ENCODE assay signal across 8 cellular contexts in genomic region chr1:183804382-183804781, GRCh38. TPM values are rescaled to one million over a fixed set of nuclear protein-coding genes. Genes with fewer than 3 reads are reported as not detected.
DNase-seq lines count a peak whose midpoint lies in the region; TF ChIP-seq lines count a peak whose summit lies in the region.

No MANE protein-coding gene starts in this region.

- in situ Hi-C loops in SK-MEL-5 (cut with HindIII; ENCODE audit: low pct_unique_long_range_greater_than_20kb, low sequenced_read_pairs), result no loop called here

- no peaks in the 10 kb centered on the region for H3K9me3 ChIP-seq in parathyroid adenoma (ENCODE audit: control insufficient read depth, low read length)

- peak overlapping the region; percentile 90 for H3K4me2 ChIP-seq in parathyroid adenoma (ENCODE audit: low read length)

- intact Hi-C loops in activated T-helper 2 cell treated with anti-CD3 and anti-CD28 coated beads, Interferon-gamma antibody, Interleukin-2, Interleukin-4, amounts not matched to agents 10 μg/mL and 5 μg/mL and 100 μg/mL, durations not matched to agents 14 hours and 24 hours and 36 hours (cut with micrococcal nuclease), result loop anchor here (2.0 kb wide), 1 partner anchor 38 kb away; no protein-coding TSS in a partner anchor

- no peaks in the 10 kb centered on the region for H3K27me3 ChIP-seq in parathyroid adenoma (ENCODE audit: control insufficient read depth, insufficient read depth, low read length)

- H3K4me1 Mint-ChIP-seq in activated T-helper 2 cell treated with anti-CD3 and anti-CD28 coated beads, Interferon-gamma antibody, Interleukin-2, Interleukin-4, amounts not matched to agents 10 μg/mL and 5 μg/mL and 100 μg/mL, durations not matched to agents 14 hours and 24 hours and 36 hours (ENCODE audit: low read depth), result peaks cover 17% of the 10 kb centered on the region

- DNase-seq in EL (peak; percentile 21), SK-MEL-5 (ENCODE audit: low read depth, low spot score) (peak; percentile 39), fibroblast of pulmonary artery (ENCODE audit: low read depth) (no peak), NCI-H345 treated with DMSO at 0.1 percent for 48 hours (lab: John Stamatoyannopoulos, UW; ENCODE audit: unreplicated experiment) (no peak), activated gamma-delta T cell treated with Interleukin-2 at 50 U/mL for 16 hours (no peak), NCI-H1694 (lab: John Stamatoyannopoulos, UW) (no peak)
- DNase-seq in activated T-helper 2 cell treated with anti-CD3 and anti-CD28 coated beads, Interferon-gamma antibody, Interleukin-2, Interleukin-4, amounts not matched to agents 10 μg/mL and 5 μg/mL and 100 μg/mL, durations not matched to agents 14 hours and 24 hours and 36 hours (ENCODE audit: low spot score), result no peak

- H3K9me3 Mint-ChIP-seq in activated T-helper 2 cell treated with anti-CD3 and anti-CD28 coated beads, Interferon-gamma antibody, Interleukin-2, Interleukin-4, amounts not matched to agents 10 μg/mL and 5 μg/mL and 100 μg/mL, durations not matched to agents 14 hours and 24 hours and 36 hours, result peaks cover 34% of the 10 kb centered on the region

- H3K4me3 ChIP-seq in fibroblast of pulmonary artery (replicated peaks; ENCODE audit: low read depth, low read length) (peak overlapping the region; percentile 70), parathyroid adenoma (ENCODE audit: low read depth, low read length) (peak overlapping the region; percentile 60)

- peaks cover 3% of the 10 kb centered on the region for H3K4me1 ChIP-seq in parathyroid adenoma

- H3K27ac ChIP-seq in parathyroid adenoma, result peak overlapping the region; percentile 62

- no peak overlapping the region for H3K27ac Mint-ChIP-seq in activated T-helper 2 cell treated with anti-CD3 and anti-CD28 coated beads, Interferon-gamma antibody, Interleukin-2, Interleukin-4, amounts not matched to agents 10 μg/mL and 5 μg/mL and 100 μg/mL, durations not matched to agents 14 hours and 24 hours and 36 hours

- no peak overlapping the region for H3K9ac ChIP-seq in parathyroid adenoma

- H3K4me3 Mint-ChIP-seq in activated T-helper 2 cell treated with anti-CD3 and anti-CD28 coated beads, Interferon-gamma antibody, Interleukin-2, Interleukin-4, amounts not matched to agents 10 μg/mL and 5 μg/mL and 100 μg/mL, durations not matched to agents 14 hours and 24 hours and 36 hours (ENCODE audit: low read depth), result no peak overlapping the region

- H3K36me3 Mint-ChIP-seq in activated T-helper 2 cell treated with anti-CD3 and anti-CD28 coated beads, Interferon-gamma antibody, Interleukin-2, Interleukin-4, amounts not matched to agents 10 μg/mL and 5 μg/mL and 100 μg/mL, durations not matched to agents 14 hours and 24 hours and 36 hours (ENCODE audit: low read depth), result peaks cover 6% of the 10 kb centered on the region

- no peak for TF ChIP-seq CTCF in fibroblast of pulmonary artery (IDR thresholded peaks at IDR 0.05; ENCODE audit: low read length, missing control alignments)
- no peak for TF ChIP-seq CTCF in parathyroid adenoma (IDR thresholded peaks at IDR 0.05)

- H3K27me3 Mint-ChIP-seq in activated T-helper 2 cell treated with anti-CD3 and anti-CD28 coated beads, Interferon-gamma antibody, Interleukin-2, Interleukin-4, amounts not matched to agents 10 μg/mL and 5 μg/mL and 100 μg/mL, durations not matched to agents 14 hours and 24 hours and 36 hours (ENCODE audit: low read depth), result peaks cover 15% of the 10 kb centered on the region

- H3K79me2 ChIP-seq in parathyroid adenoma, result no peaks in the 10 kb centered on the region

- H2AFZ ChIP-seq in parathyroid adenoma, result peak overlapping the region; percentile 65

- H3K36me3 ChIP-seq in parathyroid adenoma (ENCODE audit: control insufficient read depth, insufficient read depth, low read length), result no peaks in the 10 kb centered on the region

RNA-seq across cellular contexts. Expression of gene RGL1, which starts 0.5 kb away (rescaled TPM):
- 5.9 and 6.0 TPM in 2 replicates for total RNA-seq in SK-MEL-5 (2014; rRNA removed; shearing (Covaris generic))
- polyA plus RNA-seq in SK-MEL-5 (2015; cell fraction: cytosol; rRNA removed), result 2.6 and 3.7 TPM in 2 replicates
- 3.0 and 4.4 TPM in 2 replicates for polyA plus RNA-seq in SK-MEL-5 (2015; cell fraction: nucleus; rRNA removed)
- 2.2 TPM in 2 replicates for total RNA-seq in activated T-helper 2 cell treated with anti-CD3 and anti-CD28 coated beads, Interferon-gamma antibody, Interleukin-2, Interleukin-4, amounts not matched to agents 10 μg/mL and 5 μg/mL and 100 μg/mL, durations not matched to agents 14 hours and 24 hours and 36 hours

Comparison
In these comparisons a context has a peak if more than half of its experiments do, and no peak if none do; other contexts are left out.
1. DNase-seq: peak in EL (single experiment) and SK-MEL-5 (single experiment); none in fibroblast of pulmonary artery (single experiment), activated T-helper 2 cell treated with anti-CD3 and anti-CD28 coated beads, Interferon-gamma antibody, Interleukin-2, Interleukin-4, amounts not matched to agents 10 μg/mL and 5 μg/mL and 100 μg/mL, durations not matched to agents 14 hours and 24 hours and 36 hours (single experiment), NCI-H345 treated with DMSO at 0.1 percent for 48 hours (single experiment), activated gamma-delta T cell treated with Interleukin-2 at 50 U/mL for 16 hours (single experiment) and NCI-H1694 (single experiment).